Comparison of ENCODE assay signal across 35 cellular contexts in genomic region chr11:80538040-80538439, GRCh38.
"Had no signal": no experiment of that assay in that cellular context is flagged by ENCODE, and none has a peak within 500 bp of the region (broad histone marks: within the 10 kb centered on the region; RNA-seq: fewer than 3 reads in every experiment).

No MANE protein-coding gene starts in this region.

- H3K9me3 ChIP-seq: MG63 had no signal

- H3K27ac ChIP-seq: KMS-11 had no signal

- H3K27me3 ChIP-seq: MG63 had no signal

- H3K4me2 ChIP-seq: KMS-11 had no signal

- H3K9ac ChIP-seq: KMS-11 had no signal

- H3K36me3 ChIP-seq: MG63 had no signal

- H3K4me3 ChIP-seq: MG63 had no signal

- DNase-seq: Karpas-422, Kasumi-1, MG63, MM.1S, MV-4-11, NCI-H1048, NCI-H1092, NCI-H1092 treated with DMSO at 0.1 percent for 48 hours, NCI-H1105, NCI-H1105 treated with DMSO at 0.1 percent for 48 hours, NCI-H1417, NCI-H1417 treated with DMSO at 0.1 percent for 48 hours, NCI-H1436, NCI-H1436 treated with DMSO at 0.1 percent for 48 hours, NCI-H146, NCI-H1694, NCI-H1694 treated with DMSO at 0.1 percent for 48 hours, NCI-H187, NCI-H187 treated with DMSO at 0.1 percent for 48 hours, NCI-H1930, NCI-H2029, NCI-H2029 treated with DMSO at 0.1 percent for 48 hours, NCI-H2081, NCI-H2081 treated with DMSO at 0.1 percent for 48 hours, NCI-H2107, NCI-H2171, NCI-H2171 treated with DMSO at 0.1 percent for 48 hours, NCI-H2227 treated with DMSO at 0.1 percent for 48 hours, NCI-H226, NCI-H345, NCI-H446, NCI-H446 treated with DMSO at 0.1 percent for 48 hours, NCI-H510A, NCI-H510A treated with DMSO at 0.1 percent for 48 hours had no signal
